Comparison of ENCODE assay signal across 1 cellular context in genomic region chr17:30808785-30809286, GRCh38.
TF ChIP-seq lines count a peak whose summit lies in the region.

No MANE protein-coding gene starts in this region.

TF ChIP-seq in SK-N-SH, 30 proteins besides CTCF, POLR2A, EP300 and RAD21 (continued from another document):
- TF ChIP-seq TEAD4 (IDR thresholded peaks at IDR 0.05; ENCODE audit: borderline replicate concordance, insufficient read depth): no peak
- TF ChIP-seq REST (IDR thresholded peaks at IDR 0.05; ENCODE audit: low read depth, low read length): no peak
